ENCODE assay signal across 26 cellular contexts in the genomic region with DNA sequence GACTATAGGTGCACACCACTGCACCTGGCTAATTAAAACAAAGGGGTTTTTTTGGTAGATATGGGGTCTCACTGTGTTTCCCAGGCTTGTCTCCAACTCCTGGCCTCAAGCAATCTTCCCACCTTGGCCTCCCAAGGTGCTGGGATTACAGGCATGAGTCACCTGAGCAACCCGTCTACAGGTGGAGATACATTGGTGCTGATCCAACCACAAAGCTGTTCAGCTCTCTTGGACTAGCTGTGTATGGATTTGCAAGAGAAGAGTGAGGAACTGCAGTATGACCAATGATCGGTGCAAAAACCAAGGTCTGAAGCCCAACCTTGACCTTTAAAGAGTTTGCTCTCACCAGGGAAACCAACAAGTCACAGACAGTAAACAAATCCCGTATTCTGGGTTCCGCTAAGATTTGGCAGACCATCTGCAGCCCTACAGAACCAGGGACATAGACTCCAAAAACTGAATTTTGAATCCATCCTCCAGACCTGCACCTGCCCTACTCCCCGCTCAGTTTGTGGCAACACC.
"Had no signal": no experiment of that assay in that cellular context is flagged by ENCODE, and none has a peak within 500 bp of the region (broad histone marks: within the 10 kb centered on the region; RNA-seq: fewer than 3 reads in every experiment).

No MANE protein-coding gene starts in this region.

- DNase-seq: effector memory CD8-positive, alpha-beta T cell; erythroblast; foreskin melanocyte; head of caudate nucleus; left colon; left ventricle myocardium superior; mesenchymal stem cell; midbrain; nucleus accumbens; psoas muscle; retina; right lobe of liver; stimulated activated CD4-positive, alpha-beta T cell treated with anti-CD3 and anti-CD28 coated beads, Interleukin-4, amount 100 ng/mL, for 1 hour; stimulated activated CD8-positive, alpha-beta memory T cell treated with anti-CD3 and anti-CD28 coated beads, Interleukin-4, amount 100 ng/mL, for 48 hours; stimulated activated naive CD8-positive, alpha-beta T cell treated with anti-CD3 and anti-CD28 coated beads, Interleukin-15, Interleukin-2, amounts not matched to agents 100 U/mL and 50 U/mL, for 24 hours; thyroid gland; upper lobe of left lung; uterus had no signal

- H3K4me1 ChIP-seq: parathyroid adenoma had no signal

- H3K36me3 ChIP-seq: neural progenitor cell, uterus had no signal

- H3K27me3 ChIP-seq: hepatocyte, neural progenitor cell, right lobe of liver, suprapubic skin, thyroid gland, upper lobe of left lung, uterus had no signal

- H3K27me3 Mint-ChIP-seq: dendritic cell treated with granulocyte-macrophage colony-stimulating factor and Interleukin-4, amounts not matched to agents 40 ng/mL and 50 ng/mL, for 4 days; natural killer cell treated with Interleukin-12 subunit alpha and Interleukin-12 subunit beta and Interleukin-15 and Interleukin-18, amount 100 ng/mL, for 72 hours had no signal

- H3K4me2 ChIP-seq: hepatocyte, neural progenitor cell had no signal

- H3K36me3 Mint-ChIP-seq: natural killer cell treated with Interleukin-12 subunit alpha and Interleukin-12 subunit beta and Interleukin-15 and Interleukin-18, amount 100 ng/mL, for 72 hours; stimulated activated effector memory CD8-positive, alpha-beta T cell treated with anti-CD3 and anti-CD28 coated beads, Interleukin-12 subunit alpha, Interleukin-12 subunit beta, amount 100 ng/mL, for 72 hours had no signal

- ATAC-seq: effector memory CD8-positive, alpha-beta T cell; left colon; left ventricle myocardium superior; natural killer cell treated with Interleukin-12 subunit alpha and Interleukin-12 subunit beta and Interleukin-15 and Interleukin-18, amount 100 ng/mL, for 72 hours; psoas muscle; stimulated activated effector memory CD8-positive, alpha-beta T cell treated with anti-CD3 and anti-CD28 coated beads, Interleukin-12 subunit alpha, Interleukin-12 subunit beta, amount 100 ng/mL, for 72 hours; stimulated activated naive CD8-positive, alpha-beta T cell treated with anti-CD3 and anti-CD28 coated beads, Interleukin-15, Interleukin-2, amounts not matched to agents 100 U/mL and 50 U/mL, for 24 hours had no signal

- H3K9me3 ChIP-seq: psoas muscle, right lobe of liver, suprapubic skin, thyroid gland, upper lobe of left lung, uterus had no signal

- H3K4me3 ChIP-seq: hepatocyte, lung, neural progenitor cell, psoas muscle, right lobe of liver, suprapubic skin, thyroid gland, upper lobe of left lung, uterus had no signal

- H3K9ac ChIP-seq: neural progenitor cell, parathyroid adenoma had no signal

- H3K9me3 Mint-ChIP-seq: dendritic cell treated with granulocyte-macrophage colony-stimulating factor and Interleukin-4, amounts not matched to agents 40 ng/mL and 50 ng/mL, for 4 days; effector memory CD8-positive, alpha-beta T cell; natural killer cell treated with Interleukin-12 subunit alpha and Interleukin-12 subunit beta and Interleukin-15 and Interleukin-18, amount 100 ng/mL, for 72 hours; neural progenitor cell; stimulated activated effector memory CD8-positive, alpha-beta T cell treated with anti-CD3 and anti-CD28 coated beads, Interleukin-12 subunit alpha, Interleukin-12 subunit beta, amount 100 ng/mL, for 72 hours had no signal

- H3K27ac ChIP-seq: hepatocyte, neural progenitor cell, parathyroid adenoma, psoas muscle, right lobe of liver, suprapubic skin, thyroid gland, upper lobe of left lung had no signal

- H3K4me3 Mint-ChIP-seq: dendritic cell treated with granulocyte-macrophage colony-stimulating factor and Interleukin-4, amounts not matched to agents 40 ng/mL and 50 ng/mL, for 4 days; effector memory CD8-positive, alpha-beta T cell; natural killer cell treated with Interleukin-12 subunit alpha and Interleukin-12 subunit beta and Interleukin-15 and Interleukin-18, amount 100 ng/mL, for 72 hours; neural progenitor cell; stimulated activated effector memory CD8-positive, alpha-beta T cell treated with anti-CD3 and anti-CD28 coated beads, Interleukin-12 subunit alpha, Interleukin-12 subunit beta, amount 100 ng/mL, for 72 hours had no signal

- H2AFZ ChIP-seq: hepatocyte, neural progenitor cell, parathyroid adenoma had no signal

- H3K79me2 ChIP-seq: parathyroid adenoma had no signal

- H3K27ac Mint-ChIP-seq: dendritic cell treated with granulocyte-macrophage colony-stimulating factor and Interleukin-4, amounts not matched to agents 40 ng/mL and 50 ng/mL, for 4 days; effector memory CD8-positive, alpha-beta T cell; natural killer cell treated with Interleukin-12 subunit alpha and Interleukin-12 subunit beta and Interleukin-15 and Interleukin-18, amount 100 ng/mL, for 72 hours; neural progenitor cell; stimulated activated effector memory CD8-positive, alpha-beta T cell treated with anti-CD3 and anti-CD28 coated beads, Interleukin-12 subunit alpha, Interleukin-12 subunit beta, amount 100 ng/mL, for 72 hours had no signal
